In genomic region chr1:61266738-61267137, GRCh38 we compare ENCODE assay signal across 20 cellular contexts.
"Had no signal": no experiment of that assay in that cellular context is flagged by ENCODE, and none has a peak within 500 bp of the region (broad histone marks: within the 10 kb centered on the region; RNA-seq: fewer than 3 reads in every experiment).

No MANE protein-coding gene starts in this region.

- H3K4me1 ChIP-seq: parathyroid adenoma, prostate gland had no signal

- H3K27me3 ChIP-seq: esophagus muscularis mucosa, gastroesophageal sphincter, spleen had no signal

- H3K4me3 ChIP-seq: esophagus muscularis mucosa, gastroesophageal sphincter, prostate gland, spleen had no signal

- H3K36me3 ChIP-seq: esophagus muscularis mucosa, gastroesophageal sphincter, prostate gland, spleen had no signal

- H2AFZ ChIP-seq: parathyroid adenoma had no signal

- DNase-seq: effector memory CD8-positive, alpha-beta T cell; glutamatergic neuron; immature natural killer cell; left cardiac atrium; left ventricle myocardium superior; naive thymus-derived CD4-positive, alpha-beta T cell; nephron progenitor cell; retina; spleen; stimulated activated CD4-positive, alpha-beta T cell treated with anti-CD3 and anti-CD28 coated beads, Interleukin-15, amount 100 ng/mL, for 24 hours; stimulated activated CD4-positive, alpha-beta T cell treated with anti-CD3 and anti-CD28 coated beads, Interleukin-1b, Interleukin-23, amount 100 ng/mL, for 48 hours; stimulated activated CD4-positive, alpha-beta T cell treated with anti-CD3 and anti-CD28 coated beads, Interleukin-4, amount 100 ng/mL, for 24 hours; trophoblast cell had no signal

- ATAC-seq: effector memory CD8-positive, alpha-beta T cell; gastroesophageal sphincter; left ventricle myocardium superior; naive thymus-derived CD4-positive, alpha-beta T cell; sciatic nerve; stimulated activated memory B cell treated with anti-CD40 and anti-IgM and Interleukin-4, amounts not matched to agents 10 μg/mL and 1 μg/mL and 100 μg/mL, for 72 hours had no signal

- H3K27ac ChIP-seq: epithelial cell of prostate, esophagus muscularis mucosa, gastroesophageal sphincter, parathyroid adenoma, prostate gland, spleen had no signal

- H3K9ac ChIP-seq: parathyroid adenoma had no signal

- H3K9me3 ChIP-seq: esophagus muscularis mucosa, gastroesophageal sphincter, prostate gland, spleen had no signal
